21 cellular contexts compared by ENCODE assay signal in genomic region chr7:151717918-151718317, GRCh38.
DNase-seq lines count a peak whose midpoint lies in the region; ATAC-seq and TF ChIP-seq lines count a peak whose summit lies in the region.
"Had no signal": no experiment of that assay in that cellular context is flagged by ENCODE, and none has a peak within 500 bp of the region (broad histone marks: within the 10 kb centered on the region; RNA-seq: fewer than 3 reads in every experiment).

No MANE protein-coding gene starts in this region.

- peak overlapping the region; percentile 11 for H3K27ac Mint-ChIP-seq in activated T-cell treated with anti-CD3 and anti-CD28 coated beads, Interleukin-2, amount 50 U/mL, for 24 hours
- peak overlapping the region; percentile 59 for H3K27ac Mint-ChIP-seq in stimulated activated naive B cell treated with anti-CD40 and anti-IgM and Interleukin-4, amounts not matched to agents 10 μg/mL and 1 μg/mL and 100 μg/mL, for 72 hours
- no peak overlapping the region for H3K27ac Mint-ChIP-seq in CD8-positive, alpha-beta memory T cell

- no peaks in the 10 kb centered on the region for H3K9me3 Mint-ChIP-seq in activated T-cell treated with anti-CD3 and anti-CD28 coated beads, Interleukin-2, amount 50 U/mL, for 24 hours
- peaks cover 0 to 2% of the 10 kb centered on the region in 2 donors for H3K9me3 Mint-ChIP-seq in stimulated activated naive B cell treated with anti-CD40 and anti-IgM and Interleukin-4, amounts not matched to agents 10 μg/mL and 1 μg/mL and 100 μg/mL, for 72 hours
- no peaks in the 10 kb centered on the region for H3K9me3 Mint-ChIP-seq in CD8-positive, alpha-beta memory T cell

- no peak for DNase-seq in activated T-cell treated with anti-CD3 and anti-CD28 coated beads, Interleukin-2, amount 50 U/mL, for 24 hours
- DNase-seq in activated T-cell treated with anti-CD3 and anti-CD28 coated beads, Interleukin-2, amount 50 U/mL, for 1 hour = no peak
- DNase-seq in left lobe of liver (ENCODE audit: low spot score) (peak; percentile 46), NCI-H187 (lab: John Stamatoyannopoulos, UW) (no peak)
- no peak for DNase-seq in stimulated activated naive B cell treated with anti-CD40 and anti-IgM and Interleukin-4, amounts not matched to agents 10 μg/mL and 1 μg/mL and 100 μg/mL, for 72 hours
- DNase-seq in CD8-positive, alpha-beta memory T cell = no peak
- DNase-seq: DMS153, GM23248, HCEC 1CT, Kasumi-1, MM.1S, NCI-H1092, NCI-H1436 treated with DMSO at 0.1 percent for 48 hours, NCI-H2029 treated with DMSO at 0.1 percent for 48 hours, NCI-H2171, NCI-H526, PC-3 had no signal

- H3K27me3 ChIP-seq in CD8-positive, alpha-beta memory T cell (ENCODE audit: insufficient read depth, low read length, poor library complexity, severe bottlenecking) = no peaks in the 10 kb centered on the region

- no peak for TF ChIP-seq CTCF in VCaP (conservative IDR thresholded peaks at IDR 0.05)

- CTCF ChIA-PET in CD8-positive, alpha-beta memory T cell (lab: Charles Lee) = no interaction called here

- H3K4me3 Mint-ChIP-seq in activated T-cell treated with anti-CD3 and anti-CD28 coated beads, Interleukin-2, amount 50 U/mL, for 24 hours = no peak overlapping the region
- no peak overlapping the region for H3K4me3 Mint-ChIP-seq in stimulated activated naive B cell treated with anti-CD40 and anti-IgM and Interleukin-4, amounts not matched to agents 10 μg/mL and 1 μg/mL and 100 μg/mL, for 72 hours
- H3K4me3 Mint-ChIP-seq in CD8-positive, alpha-beta memory T cell = no peak overlapping the region

- no peaks in the 10 kb centered on the region for H3K36me3 ChIP-seq in CD8-positive, alpha-beta memory T cell (ENCODE audit: insufficient read depth, low read length)

- H3K9me3 ChIP-seq in CD8-positive, alpha-beta memory T cell (ENCODE audit: low read length) = no peaks in the 10 kb centered on the region

- no peaks in the 10 kb centered on the region for H3K27me3 Mint-ChIP-seq in activated T-cell treated with anti-CD3 and anti-CD28 coated beads, Interleukin-2, amount 50 U/mL, for 24 hours
- H3K27me3 Mint-ChIP-seq in stimulated activated naive B cell treated with anti-CD40 and anti-IgM and Interleukin-4, amounts not matched to agents 10 μg/mL and 1 μg/mL and 100 μg/mL, for 72 hours = no peaks in the 10 kb centered on the region
- H3K27me3 Mint-ChIP-seq in CD8-positive, alpha-beta memory T cell = peaks cover 0 to 2% of the 10 kb centered on the region in 2 donors

- POLR2A ChIA-PET in CD8-positive, alpha-beta memory T cell (lab: Charles Lee) = no interaction called here

- ATAC-seq in left lobe of liver (peak; percentile 27), HG02678 (IDR thresholded peaks at IDR 0.05; ENCODE audit: unreplicated experiment) (no peak)
- ATAC-seq in stimulated activated naive B cell treated with anti-CD40 and anti-IgM and Interleukin-4, amounts not matched to agents 10 μg/mL and 1 μg/mL and 100 μg/mL, for 72 hours (replicated peaks) = no peak
- ATAC-seq: GM12878, PC-3 had no signal

- H3K4me3 ChIP-seq in CD8-positive, alpha-beta memory T cell (ENCODE audit: low read length) = no peak overlapping the region
- H3K4me3 ChIP-seq: GM12878, GM23248 had no signal

- H3K4me1 Mint-ChIP-seq in activated T-cell treated with anti-CD3 and anti-CD28 coated beads, Interleukin-2, amount 50 U/mL, for 24 hours (ENCODE audit: low read depth) = no peaks in the 10 kb centered on the region
- H3K4me1 Mint-ChIP-seq in stimulated activated naive B cell treated with anti-CD40 and anti-IgM and Interleukin-4, amounts not matched to agents 10 μg/mL and 1 μg/mL and 100 μg/mL, for 72 hours = peaks cover 9 to 17% of the 10 kb centered on the region in 2 donors
- H3K4me1 Mint-ChIP-seq in CD8-positive, alpha-beta memory T cell = no peaks in the 10 kb centered on the region

- H3K36me3 Mint-ChIP-seq in activated T-cell treated with anti-CD3 and anti-CD28 coated beads, Interleukin-2, amount 50 U/mL, for 24 hours (ENCODE audit: low read depth) = peaks cover 1% of the 10 kb centered on the region
- peaks cover 5 to 26% of the 10 kb centered on the region in 2 donors for H3K36me3 Mint-ChIP-seq in stimulated activated naive B cell treated with anti-CD40 and anti-IgM and Interleukin-4, amounts not matched to agents 10 μg/mL and 1 μg/mL and 100 μg/mL, for 72 hours
- H3K36me3 Mint-ChIP-seq in CD8-positive, alpha-beta memory T cell = peaks cover 0 to 17% (median 3%) of the 10 kb centered on the region in 3 donors

- H3K27ac ChIP-seq in VCaP = peak overlapping the region; percentile 19
- H3K27ac ChIP-seq in CD8-positive, alpha-beta memory T cell (ENCODE audit: low read depth, low read length) = no peak overlapping the region
- H3K27ac ChIP-seq: 22Rv1, GM23248 had no signal

- H3K4me1 ChIP-seq in CD8-positive, alpha-beta memory T cell (ENCODE audit: insufficient read depth, low read length) = no peaks in the 10 kb centered on the region

Comparison
In these comparisons a context has a peak if more than half of its experiments do, and no peak if none do; other contexts are left out.
1. H3K27ac Mint-ChIP-seq: peak in activated T-cell treated with anti-CD3 and anti-CD28 coated beads, Interleukin-2, amount 50 U/mL, for 24 hours (single experiment) and stimulated activated naive B cell treated with anti-CD40 and anti-IgM and Interleukin-4, amounts not matched to agents 10 μg/mL and 1 μg/mL and 100 μg/mL, for 72 hours (single experiment); none in CD8-positive, alpha-beta memory T cell (0 of 8).